ENCODE assay signal across 26 cellular contexts in the genomic region with DNA sequence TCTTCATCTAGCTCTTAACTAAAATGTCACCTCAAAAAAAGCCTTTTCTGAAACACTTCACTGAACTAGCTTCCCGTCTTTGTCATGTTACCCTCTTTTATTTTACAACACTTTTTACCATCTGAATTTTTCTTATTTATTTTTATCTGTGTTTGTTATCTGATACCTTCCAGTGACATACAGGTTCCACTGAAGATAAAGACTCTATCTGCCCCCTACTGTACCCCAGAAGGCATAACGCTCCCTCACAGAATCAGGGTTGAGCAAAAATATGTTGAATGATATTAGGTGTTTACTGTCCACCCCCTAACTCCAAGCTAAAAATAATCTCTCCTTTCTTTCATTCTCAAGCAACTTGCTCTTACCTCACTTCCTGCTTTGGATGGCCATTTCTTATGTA.
DNase-seq lines count a peak whose midpoint lies in the region; ATAC-seq, FAIRE-seq and TF ChIP-seq lines count a peak whose summit lies in the region.
"Had no signal": no experiment of that assay in that cellular context is flagged by ENCODE, and none has a peak within 500 bp of the region (broad histone marks: within the 10 kb centered on the region; RNA-seq: fewer than 3 reads in every experiment).

No MANE protein-coding gene starts in this region.

- no peaks in the 10 kb centered on the region for H3K27me3 Mint-ChIP-seq in nephron (ENCODE audit: low read depth)
- no peaks in the 10 kb centered on the region for H3K27me3 Mint-ChIP-seq in activated CD8-positive, alpha-beta T cell treated with anti-CD3 and anti-CD28 coated beads, Interleukin-2, amount 10 ng/mL, durations not matched to agents 7 days and 5 days (ENCODE audit: low read depth)

- no peaks in the 10 kb centered on the region for H4K20me1 ChIP-seq in GM12878 (ENCODE audit: control insufficient read depth, insufficient read depth)
- H4K20me1 ChIP-seq: BLaER1 had no signal

- no peak overlapping the region for H3K27ac ChIP-seq in GM12878 (ENCODE audit: control insufficient read depth, insufficient read depth)
- H3K27ac ChIP-seq: adrenal gland, BLaER1, breast epithelium, heart left ventricle, PC-9, sigmoid colon, vagina had no signal

- H3K79me2 ChIP-seq in GM12878 (ENCODE audit: control insufficient read depth, insufficient read depth, low read length) = no peaks in the 10 kb centered on the region

- no peak overlapping the region for H3K9ac ChIP-seq in GM12878 (ENCODE audit: control insufficient read depth, insufficient read depth, low read length)
- H3K9ac ChIP-seq: BLaER1 had no signal

- TF ChIP-seq CTCF in GM12878 (IDR thresholded peaks at IDR 0.05 in 2 of 3, conservative IDR thresholded peaks at IDR 0.05 in 1 of 3; ENCODE audit: control insufficient read depth in 2 of 3, extremely low read depth in 1 of 3, insufficient read depth in 1 of 3, low read depth in 3 of 3, low read length in 3 of 3) = peak in 1 of 3 experiments; percentile 22; a peak in 1 of 6 replicates
- peak; percentile 25 to 49 (median 28) for TF ChIP-seq CTCF in nephron (IDR thresholded peaks at IDR 0.05; ENCODE audit: unreplicated experiment in 3 of 3)

- RAD21 ChIA-PET in GM12878 (lab: Charles Lee; ENCODE audit: unreplicated experiment) = interaction anchor here (1.2 to 2.1 kb wide), 5 partner anchors 69 to 678 kb away, joined by 3 to 6 read pairs (median 4); no protein-coding TSS in a partner anchor

- WGBS in GM12878 (ENCODE audit: insufficient coverage, insufficient replicate concordance, low lambda C conversion rate, missing lambda C conversion rate) = 39% methylated on average over 2 of the region's 2 CpGs

- no peaks in the 10 kb centered on the region for H3K4me1 ChIP-seq in GM12878 (ENCODE audit: control insufficient read depth, insufficient read depth, low read length)
- H3K4me1 ChIP-seq: adrenal gland, BLaER1, breast epithelium, heart left ventricle, sigmoid colon, vagina had no signal

- no peaks in the 10 kb centered on the region for H3K4me1 Mint-ChIP-seq in nephron
- H3K4me1 Mint-ChIP-seq in activated CD8-positive, alpha-beta T cell treated with anti-CD3 and anti-CD28 coated beads, Interleukin-2, amount 10 ng/mL, durations not matched to agents 7 days and 5 days (ENCODE audit: low read depth) = no peaks in the 10 kb centered on the region

- H3K4me3 Mint-ChIP-seq in nephron = no peak overlapping the region
- no peak overlapping the region for H3K4me3 Mint-ChIP-seq in activated CD8-positive, alpha-beta T cell treated with anti-CD3 and anti-CD28 coated beads, Interleukin-2, amount 10 ng/mL, durations not matched to agents 7 days and 5 days
- H3K4me3 Mint-ChIP-seq: T-helper 1 cell treated with Interleukin-12 subunit alpha and Interleukin-12 subunit beta and Interleukin-4 antibody, amounts not matched to agents 30 μg/mL and 1 μg/mL, for 36 hours had no signal

- peaks cover 5% of the 10 kb centered on the region for H3K36me3 Mint-ChIP-seq in nephron (ENCODE audit: low read depth)
- no peaks in the 10 kb centered on the region for H3K36me3 Mint-ChIP-seq in activated CD8-positive, alpha-beta T cell treated with anti-CD3 and anti-CD28 coated beads, Interleukin-2, amount 10 ng/mL, durations not matched to agents 7 days and 5 days (ENCODE audit: low read depth)

- no peaks in the 10 kb centered on the region for H3K36me3 ChIP-seq in GM12878 (ENCODE audit: control insufficient read depth in 2 of 2, insufficient read depth in 2 of 2, low read length in 1 of 2)
- H3K36me3 ChIP-seq: adrenal gland, BLaER1, breast epithelium, HAP-1, heart left ventricle, sigmoid colon, vagina had no signal

- H3K4me3 ChIP-seq in GM12878 = no peak overlapping the region
- H3K4me3 ChIP-seq: adrenal gland, BLaER1, breast epithelium, HAP-1, heart left ventricle, PC-9, sigmoid colon, vagina had no signal

- no peak for TF ChIP-seq EP300 in GM12878 (IDR thresholded peaks at IDR 0.05; ENCODE audit: borderline replicate concordance in 1 of 2, control insufficient read depth in 1 of 2, low read depth in 2 of 2, low read length in 2 of 2)

- CTCF ChIA-PET in GM12878 (lab: Yijun Ruan, JAX) = interaction anchor here (0.7 to 1.4 kb wide), 5 partner anchors 10 to 188 kb away, joined by 3 to 5 read pairs (median 4); no protein-coding TSS in a partner anchor
- CTCF ChIA-PET in activated CD8-positive, alpha-beta T cell treated with anti-CD3 and anti-CD28 coated beads, Interleukin-2, amount 10 ng/mL, durations not matched to agents 7 days and 5 days (lab: Charles Lee) = interaction anchor here (1.3 kb wide), 1 partner anchor 8 kb away, joined by 4 read pairs; no protein-coding TSS in a partner anchor

- in situ Hi-C loops in GM12878 (cut with MboI) = no loop called here

- intact Hi-C loops in GM12878 (cut with micrococcal nuclease; ENCODE audit: unreplicated experiment) = no loop called here

- H3K27me3 ChIP-seq in GM12878 (replicated peaks in 1 of 2; ENCODE audit: control insufficient read depth in 2 of 2, insufficient read depth in 2 of 2, low read length in 1 of 2) = no peaks in the 10 kb centered on the region
- H3K27me3 ChIP-seq: adrenal gland, BLaER1, breast epithelium, heart left ventricle, sigmoid colon, vagina had no signal

- TF ChIP-seq RAD21 in GM12878 (IDR thresholded peaks at IDR 0.05; ENCODE audit: insufficient read depth, low read depth, low read length) = no peak

- no TSS peak for BruUV-seq in GM12878 (replicated peaks; lab: Mats Ljungman, UMichigan)

- peak; percentile 48; the same call in 1 of the 3 replicates for ATAC-seq in GM12878
- no peak for ATAC-seq in activated CD8-positive, alpha-beta T cell treated with anti-CD3 and anti-CD28 coated beads, Interleukin-2, amount 10 ng/mL, durations not matched to agents 7 days and 5 days
- ATAC-seq: heart left ventricle had no signal

- peaks cover 4% of the 10 kb centered on the region for H3K9me3 Mint-ChIP-seq in nephron
- no peaks in the 10 kb centered on the region for H3K9me3 Mint-ChIP-seq in activated CD8-positive, alpha-beta T cell treated with anti-CD3 and anti-CD28 coated beads, Interleukin-2, amount 10 ng/mL, durations not matched to agents 7 days and 5 days (ENCODE audit: insufficient read depth)

- POLR2A ChIA-PET in GM12878 (lab: Charles Lee) = no interaction called here
- POLR2A ChIA-PET in activated CD8-positive, alpha-beta T cell treated with anti-CD3 and anti-CD28 coated beads, Interleukin-2, amount 10 ng/mL, durations not matched to agents 7 days and 5 days (lab: Charles Lee) = no interaction called here

- no peak for TF ChIP-seq POLR2A in GM12878 (IDR thresholded peaks at IDR 0.05; ENCODE audit: low read depth, low read length)

- no peak overlapping the region for H3K27ac Mint-ChIP-seq in nephron
- H3K27ac Mint-ChIP-seq in activated CD8-positive, alpha-beta T cell treated with anti-CD3 and anti-CD28 coated beads, Interleukin-2, amount 10 ng/mL, durations not matched to agents 7 days and 5 days = no peak overlapping the region
- H3K27ac Mint-ChIP-seq: T-helper 1 cell treated with Interleukin-12 subunit alpha and Interleukin-12 subunit beta and Interleukin-4 antibody, amounts not matched to agents 30 μg/mL and 1 μg/mL, for 36 hours had no signal

- no peak overlapping the region for H2AFZ ChIP-seq in GM12878 (ENCODE audit: control insufficient read depth, low read depth, low read length)
- H2AFZ ChIP-seq: PC-9 had no signal

- SMC1A ChIA-PET in GM12878 (lab: Charles Lee; ENCODE audit: uncharacterized antibody, unreplicated experiment) = interaction anchor here (1.2 to 1.7 kb wide), 3 partner anchors 17 to 395 kb away, joined by 3 to 4 read pairs (median 3); no protein-coding TSS in a partner anchor

- DNase-seq in NCI-H1092 treated with DMSO at 0.1 percent for 48 hours (lab: John Stamatoyannopoulos, UW) (peak; percentile 14), NCI-H1092 (lab: John Stamatoyannopoulos, UW) (no peak), HT-29 (ENCODE audit: low spot score) (peak; percentile 16), GM12878 (ENCODE audit: low read depth, low spot score) (no peak), cerebellar nuclear complex (lab: John Stamatoyannopoulos, UW) (no peak), SK-N-DZ (ENCODE audit: low spot score) (no peak)
- DNase-seq in activated CD8-positive, alpha-beta T cell treated with anti-CD3 and anti-CD28 coated beads, Interleukin-2, amount 10 ng/mL, durations not matched to agents 7 days and 5 days = no peak
- DNase-seq: 8988T; activated CD4-positive, alpha-beta T cell treated with anti-CD3 and anti-CD28 coated beads, Interleukin-2, amount 50 U/mL, for 48 hours; activated effector memory CD4-positive, alpha-beta T cell treated with anti-CD3 and anti-CD28 coated beads, Interleukin-2, amount 50 U/mL, for 16 hours; adrenal gland; heart left ventricle; KBM-7; kidney; mammary epithelial cell; MV-4-11; NCI-H2107; NCI-H524; PC-9; sigmoid colon had no signal

- FAIRE-seq in GM12878 (lab: Jason Lieb, UNC) = no peak
- FAIRE-seq: kidney had no signal

- no peaks in the 10 kb centered on the region for H3K9me3 ChIP-seq in GM12878 (replicated peaks; ENCODE audit: control insufficient read depth, insufficient read depth, low read length)
- H3K9me3 ChIP-seq: adrenal gland, HAP-1, sigmoid colon, vagina had no signal

- H3K4me2 ChIP-seq in GM12878 (ENCODE audit: control insufficient read depth, insufficient read depth) = no peak overlapping the region
- H3K4me2 ChIP-seq: BLaER1, PC-9 had no signal

TF ChIP-seq in GM12878, 131 proteins besides CTCF, POLR2A, EP300 and RAD21 (continues in another document):
- no peak for TF ChIP-seq SMAD1 (IDR thresholded peaks at IDR 0.05; ENCODE audit: low read depth, partially characterized antibody)
- no peak for TF ChIP-seq SMARCA5 (IDR thresholded peaks at IDR 0.05)
- no peak for TF ChIP-seq WRNIP1 (IDR thresholded peaks at IDR 0.05; ENCODE audit: borderline replicate concordance, low read depth, low read length)
- TF ChIP-seq, protein P1, sequence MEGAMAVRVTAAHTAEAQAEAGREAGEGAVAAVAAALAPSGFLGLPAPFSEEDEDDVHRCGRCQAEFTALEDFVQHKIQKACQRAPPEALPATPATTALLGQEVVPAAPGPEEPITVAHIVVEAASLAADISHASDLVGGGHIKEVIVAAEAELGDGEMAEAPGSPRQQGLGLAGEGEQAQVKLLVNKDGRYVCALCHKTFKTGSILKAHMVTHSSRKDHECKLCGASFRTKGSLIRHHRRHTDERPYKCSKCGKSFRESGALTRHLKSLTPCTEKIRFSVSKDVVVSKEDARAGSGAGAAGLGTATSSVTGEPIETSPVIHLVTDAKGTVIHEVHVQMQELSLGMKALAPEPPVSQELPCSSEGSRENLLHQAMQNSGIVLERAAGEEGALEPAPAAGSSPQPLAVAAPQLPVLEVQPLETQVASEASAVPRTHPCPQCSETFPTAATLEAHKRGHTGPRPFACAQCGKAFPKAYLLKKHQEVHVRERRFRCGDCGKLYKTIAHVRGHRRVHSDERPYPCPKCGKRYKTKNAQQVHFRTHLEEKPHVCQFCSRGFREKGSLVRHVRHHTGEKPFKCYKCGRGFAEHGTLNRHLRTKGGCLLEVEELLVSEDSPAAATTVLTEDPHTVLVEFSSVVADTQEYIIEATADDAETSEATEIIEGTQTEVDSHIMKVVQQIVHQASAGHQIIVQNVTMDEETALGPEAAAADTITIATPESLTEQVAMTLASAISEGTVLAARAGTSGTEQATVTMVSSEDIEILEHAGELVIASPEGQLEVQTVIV (IDR thresholded peaks at IDR 0.05; ENCODE audit: borderline replicate concordance, partially characterized antibody) = no peak
- no peak for TF ChIP-seq ZNF217 (IDR thresholded peaks at IDR 0.05)
- TF ChIP-seq TCF3 (IDR thresholded peaks at IDR 0.05; ENCODE audit: borderline replicate concordance, insufficient read depth, low read depth, low read length) = no peak

Comparison
In these comparisons a context has a peak if more than half of its experiments do, and no peak if none do; other contexts are left out.
1. DNase-seq: peak in NCI-H1092 treated with DMSO at 0.1 percent for 48 hours (single experiment) and HT-29 (single experiment); none in NCI-H1092 (single experiment), GM12878 (single experiment), cerebellar nuclear complex (0 of 2), activated CD8-positive, alpha-beta T cell treated with anti-CD3 and anti-CD28 coated beads, Interleukin-2, amount 10 ng/mL, durations not matched to agents 7 days and 5 days (single experiment) and SK-N-DZ (single experiment).